Comparison of ENCODE assay signal across 9 cellular contexts in the genomic region with DNA sequence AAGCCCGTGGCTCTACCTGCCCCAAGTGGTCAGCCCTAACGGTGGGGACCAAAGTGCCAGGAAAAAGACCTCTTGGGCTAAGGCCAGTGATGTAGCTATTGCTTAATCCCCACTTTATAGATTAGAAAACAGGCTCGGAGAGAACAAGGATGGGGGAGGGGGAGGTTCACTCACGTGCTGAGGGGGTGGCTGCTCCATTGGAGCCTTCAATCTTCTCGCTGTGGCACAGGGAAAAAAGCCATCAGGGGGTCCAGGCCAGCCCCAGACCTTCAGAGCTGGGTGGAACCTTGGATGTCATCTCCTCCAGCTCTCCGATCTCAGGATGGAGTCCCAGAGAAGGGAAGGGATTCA. TPM values are rescaled to one million over a fixed set of nuclear protein-coding genes. Genes with fewer than 3 reads are reported as not detected.
DNase-seq lines count a peak whose midpoint lies in the region; ATAC-seq and TF ChIP-seq lines count a peak whose summit lies in the region.
"Had no signal": no experiment of that assay in that cellular context is flagged by ENCODE, and none has a peak within 500 bp of the region (broad histone marks: within the 10 kb centered on the region; RNA-seq: fewer than 3 reads in every experiment).

No MANE protein-coding gene starts in this region.

- H3K4me3 ChIP-seq in DND-41 (ENCODE audit: low read depth in 1 of 2, low read length in 2 of 2) (peak overlapping the region in 1 of 2 experiments; percentile 66; a peak in 2 of 4 replicates), coronary artery (peak overlapping the region; percentile 73), skeletal muscle satellite cell (ENCODE audit: low read length) (no peak overlapping the region)

- ATAC-seq in DND-41 (ENCODE audit: insufficient read depth, low read depth): no peak
- ATAC-seq in GM21447 (IDR thresholded peaks at IDR 0.05; ENCODE audit: unreplicated experiment): no peak

- H3K36me3 Mint-ChIP-seq in activated CD4-positive, alpha-beta T cell treated with anti-CD3 and anti-CD28 coated beads, Interleukin-2, amount 10 ng/mL, durations not matched to agents 7 days and 5 days (ENCODE audit: low read depth): peaks cover 2% of the 10 kb centered on the region

- H3K27me3 ChIP-seq in DND-41 (ENCODE audit: insufficient read depth, low read length, poor library complexity) (peaks cover 28% of the 10 kb centered on the region), skeletal muscle satellite cell (ENCODE audit: control insufficient read depth, insufficient read depth, low read length) (peaks cover 75% of the 10 kb centered on the region)

- H3K4me2 ChIP-seq in DND-41 (ENCODE audit: insufficient read depth, low read length) (peak overlapping the region; percentile 95), skeletal muscle satellite cell (ENCODE audit: low read length) (peak overlapping the region; percentile 81)

- H3K9me3 Mint-ChIP-seq in activated CD4-positive, alpha-beta T cell treated with anti-CD3 and anti-CD28 coated beads, Interleukin-2, amount 10 ng/mL, durations not matched to agents 7 days and 5 days: no peaks in the 10 kb centered on the region

- H3K27ac Mint-ChIP-seq in activated CD4-positive, alpha-beta T cell treated with anti-CD3 and anti-CD28 coated beads, Interleukin-2, amount 10 ng/mL, durations not matched to agents 7 days and 5 days: no peak overlapping the region

- no peak for DNase-seq in DND-41
- peak; percentile 58 for DNase-seq in NCI-H2171 treated with DMSO at 0.1 percent for 48 hours (lab: John Stamatoyannopoulos, UW)
- no peak for DNase-seq in coronary artery (ENCODE audit: low spot score)
- no peak for DNase-seq in foreskin melanocyte
- no peak for DNase-seq in activated gamma-delta T cell (lab: John Stamatoyannopoulos, UW)
- DNase-seq in activated CD4-positive, alpha-beta T cell treated with anti-CD3 and anti-CD28 coated beads, Interleukin-2, amount 10 ng/mL, durations not matched to agents 7 days and 5 days: no peak
- DNase-seq: cortex of kidney had no signal

- CTCF ChIA-PET in activated CD4-positive, alpha-beta T cell treated with anti-CD3 and anti-CD28 coated beads, Interleukin-2, amount 10 ng/mL, durations not matched to agents 7 days and 5 days (lab: Charles Lee): interaction anchor here (1.1 to 3.3 kb wide), 10 partner anchors 12 to 594 kb away, joined by 3 to 38 read pairs (median 9); a partner anchor contains a TSS

- peaks cover 22% of the 10 kb centered on the region; the same call in 1 of the 2 replicates for H4K20me1 ChIP-seq in DND-41 (ENCODE audit: insufficient read depth, low read length)

- peaks cover 34% of the 10 kb centered on the region for H3K4me1 ChIP-seq in DND-41 (ENCODE audit: insufficient read depth, low read length)
- peaks cover 17% of the 10 kb centered on the region for H3K4me1 ChIP-seq in skeletal muscle satellite cell (ENCODE audit: control insufficient read depth, insufficient read depth, low read length)

- H3K79me2 ChIP-seq in DND-41 (ENCODE audit: insufficient read depth, low read length): no peaks in the 10 kb centered on the region

- POLR2A ChIA-PET in activated CD4-positive, alpha-beta T cell treated with anti-CD3 and anti-CD28 coated beads, Interleukin-2, amount 10 ng/mL, durations not matched to agents 7 days and 5 days (lab: Charles Lee): no interaction called here

- H3K27me3 Mint-ChIP-seq in activated CD4-positive, alpha-beta T cell treated with anti-CD3 and anti-CD28 coated beads, Interleukin-2, amount 10 ng/mL, durations not matched to agents 7 days and 5 days: peaks cover 58% of the 10 kb centered on the region

- no peaks in the 10 kb centered on the region for H3K9me3 ChIP-seq in DND-41 (ENCODE audit: insufficient read depth, low read length, severe bottlenecking)
- no peaks in the 10 kb centered on the region for H3K9me3 ChIP-seq in skeletal muscle satellite cell (replicated peaks; ENCODE audit: low read length)

- H2AFZ ChIP-seq in DND-41 (ENCODE audit: low read depth, low read length): no peak overlapping the region

- H3K9ac ChIP-seq in DND-41 (ENCODE audit: low read depth, low read length): peak overlapping the region; percentile 17; the same call in 1 of the 2 replicates
- no peak overlapping the region for H3K9ac ChIP-seq in skeletal muscle satellite cell (ENCODE audit: low read depth, low read length)

- TF ChIP-seq CTCF in DND-41 (IDR thresholded peaks at IDR 0.05; ENCODE audit: borderline replicate concordance, extremely low read depth, low read length, poor library complexity, severe bottlenecking) (no peak), coronary artery (IDR thresholded peaks at IDR 0.05) (no peak)

- H3K4me3 Mint-ChIP-seq in activated CD4-positive, alpha-beta T cell treated with anti-CD3 and anti-CD28 coated beads, Interleukin-2, amount 10 ng/mL, durations not matched to agents 7 days and 5 days: no peak overlapping the region

- H3K36me3 ChIP-seq in DND-41 (ENCODE audit: insufficient read depth, low read length) (no peaks in the 10 kb centered on the region), skeletal muscle satellite cell (ENCODE audit: insufficient read depth, low read length) (no peaks in the 10 kb centered on the region)

- no peak overlapping the region for H3K27ac ChIP-seq in DND-41 (ENCODE audit: low read length)
- H3K27ac ChIP-seq in coronary artery: no peak overlapping the region

- H3K4me1 Mint-ChIP-seq in activated CD4-positive, alpha-beta T cell treated with anti-CD3 and anti-CD28 coated beads, Interleukin-2, amount 10 ng/mL, durations not matched to agents 7 days and 5 days: peaks cover 24% of the 10 kb centered on the region

RNA-seq across cellular contexts. Expression of a gene that starts 45.9 kb away (rescaled TPM):
- total RNA-seq in skeletal muscle satellite cell (2012; rRNA removed): under 0.01 TPM in 1 of 2 replicates, not detected in the other
- total RNA-seq in activated CD4-positive, alpha-beta T cell treated with anti-CD3 and anti-CD28 coated beads, Interleukin-2, amount 10 ng/mL, durations not matched to agents 7 days and 5 days: under 1 TPM in 1 of 2 experiments, not detected in 1; 0.06 TPM
